In genomic region chr1:205670611-205671430, GRCh38 we compare ENCODE assay signal across 16 cellular contexts. TPM values are rescaled to one million over a fixed set of nuclear protein-coding genes. Genes with fewer than 3 reads are reported as not detected.
DNase-seq lines count a peak whose midpoint lies in the region; ATAC-seq, FAIRE-seq and TF ChIP-seq lines count a peak whose summit lies in the region.
"Had no signal": no experiment of that assay in that cellular context is flagged by ENCODE, and none has a peak within 500 bp of the region (broad histone marks: within the 10 kb centered on the region; RNA-seq: fewer than 3 reads in every experiment).

No MANE protein-coding gene starts in this region.

- H3K9me3 ChIP-seq in HEK293 (ENCODE audit: control insufficient read depth, insufficient read depth, low read depth, low read length) (no peaks in the 10 kb centered on the region), skeletal muscle tissue (ENCODE audit: control insufficient read depth in 3 of 3, low read length in 3 of 3) (no peaks in the 10 kb centered on the region), heart left ventricle (no peaks in the 10 kb centered on the region)
- H3K9me3 ChIP-seq: upper lobe of left lung had no signal

- FAIRE-seq in H54 (lab: Jason Lieb, UNC) = no peak

- TF ChIP-seq POLR2A in heart left ventricle (IDR thresholded peaks at IDR 0.05) (no peak), H54 (IDR thresholded peaks at IDR 0.05; ENCODE audit: low read depth, low read length) (no peak)

- DNase-seq in left kidney (ENCODE audit: low read depth, low spot score) (peak; percentile 69), heart left ventricle (no peak), H54 (ENCODE audit: insufficient read length, low spot score) (no peak)
- DNase-seq: activated CD4-positive, alpha-beta T cell treated with anti-CD3 and anti-CD28 coated beads, Interleukin-2, amount 50 U/mL, for 4 hours; activated naive CD4-positive, alpha-beta T cell treated with anti-CD3 and anti-CD28 coated beads for 36 hours; Calu3; cerebellar nuclear complex; immature natural killer cell; naive thymus-derived CD8-positive, alpha-beta T cell; NCI-H1436; upper lobe of left lung had no signal

- no peak for ATAC-seq in GM19023 (IDR thresholded peaks at IDR 0.05; ENCODE audit: unreplicated experiment)
- ATAC-seq in heart left ventricle = no peak
- ATAC-seq in GM19395 (IDR thresholded peaks at IDR 0.05; ENCODE audit: unreplicated experiment) = no peak
- ATAC-seq: naive thymus-derived CD8-positive, alpha-beta T cell had no signal

- no peaks in the 10 kb centered on the region for H3K4me1 ChIP-seq in HEK293 (ENCODE audit: control insufficient read depth, insufficient read depth, low read length)
- H3K4me1 ChIP-seq in skeletal muscle tissue (ENCODE audit: control insufficient read depth in 3 of 3, insufficient read depth in 3 of 3, low read length in 3 of 3) = peaks cover 3 to 51% (median 35%) of the 10 kb centered on the region in 3 donors
- H3K4me1 ChIP-seq in heart left ventricle = peaks cover 0 to 22% (median under 1%) of the 10 kb centered on the region in 12 donors

- TF ChIP-seq CTCF in HEK293 (tag by site-specific recombination; IDR thresholded peaks at IDR 0.05) = no peak
- no peak for TF ChIP-seq CTCF in VCaP (conservative IDR thresholded peaks at IDR 0.05)
- no peak for TF ChIP-seq CTCF in heart left ventricle (IDR thresholded peaks at IDR 0.05)

- H3K9ac ChIP-seq in skeletal muscle tissue (ENCODE audit: low read depth in 1 of 3, low read length in 3 of 3) = peak overlapping the region in 2 of 3 donors; percentile 32 to 40

- WGBS in heart left ventricle, 4 donors = 85 to 93% (median 90%) methylated on average over 11 to 13 of the region's 13 CpGs

- H3K4me3 ChIP-seq in HEK293 (ENCODE audit: low read depth, low read length) (no peak overlapping the region), skeletal muscle tissue (ENCODE audit: low read length in 3 of 3) (peak overlapping the region in 1 of 3 donors; percentile 14), heart left ventricle (no peak overlapping the region)
- H3K4me3 ChIP-seq: upper lobe of left lung had no signal

- no peak overlapping the region for H3K27ac ChIP-seq in HEK293 (ENCODE audit: extremely low read depth, low read depth, low read length)
- H3K27ac ChIP-seq in VCaP = peak overlapping the region; percentile 88
- peak overlapping the region; percentile 72 for H3K27ac ChIP-seq in skeletal muscle tissue (ENCODE audit: low read depth, low read length)
- H3K27ac ChIP-seq in heart left ventricle = no peak overlapping the region
- H3K27ac ChIP-seq: upper lobe of left lung had no signal

- peaks cover 0 to 8% (median 0%) of the 10 kb centered on the region in 3 donors for H3K27me3 ChIP-seq in skeletal muscle tissue (ENCODE audit: control insufficient read depth in 3 of 3, insufficient read depth in 3 of 3, low read length in 3 of 3)
- no peaks in the 10 kb centered on the region for H3K27me3 ChIP-seq in heart left ventricle
- H3K27me3 ChIP-seq: upper lobe of left lung had no signal

- intact Hi-C loops in heart left ventricle (cut with DNase I) = loop anchor here in 3 of 10 donors (5.0 to 10.0 kb wide), 3 partner anchors 244 to 306 kb away; no protein-coding TSS in a partner anchor

- no peaks in the 10 kb centered on the region for H3K36me3 ChIP-seq in HEK293 (ENCODE audit: control insufficient read depth in 2 of 2, insufficient read depth in 1 of 2, low read length in 2 of 2)
- H3K36me3 ChIP-seq in skeletal muscle tissue (ENCODE audit: control insufficient read depth in 3 of 3, insufficient read depth in 3 of 3, low read length in 3 of 3) = no peaks in the 10 kb centered on the region
- H3K36me3 ChIP-seq in heart left ventricle = no peaks in the 10 kb centered on the region
- H3K36me3 ChIP-seq: upper lobe of left lung had no signal

- CTCF ChIA-PET in HEK293 (lab: Yijun Ruan, JAX) = interaction anchor here (0.6 to 6.0 kb wide), 3 partner anchors 12 to 231 kb away, joined by 3 to 47 read pairs (median 15); no protein-coding TSS in a partner anchor

- POLR2A ChIA-PET in HEK293 (lab: Yijun Ruan, JAX) = interaction anchor here (1.1 kb wide), 1 partner anchor 9 kb away, joined by 3 read pairs; the partner anchor contains the start of gene SLC45A3

TF ChIP-seq in HEK293, 187 proteins besides CTCF, POLR2A, EP300 and RAD21:
- TF ChIP-seq ZEB2 (tag by site-specific recombination; IDR thresholded peaks at IDR 0.05) (no peak), ZBTB49 (tag by site-specific recombination; IDR thresholded peaks at IDR 0.05; ENCODE audit: low read depth) (no peak), SCRT2 (tag by site-specific recombination; IDR thresholded peaks at IDR 0.05) (peak; percentile 74), HOXA7 (CRISPR knock-in tag; IDR thresholded peaks at IDR 0.05; ENCODE audit: borderline replicate concordance) (no peak), ZNF558 (tag by site-specific recombination; IDR thresholded peaks at IDR 0.05) (no peak), GFI1B (tag by site-specific recombination; IDR thresholded peaks at IDR 0.05) (no peak)

RNA-seq across cellular contexts. Expression of gene SLC45A3, which starts 9.5 kb away (rescaled TPM):
- total RNA-seq in skeletal muscle tissue (2.1 TPM), heart left ventricle (1 to 10 TPM; 1.2 to 6.1 (median 2.6) TPM)
- polyA plus RNA-seq in heart left ventricle = 1 to 10 TPM; 2.6 to 3.3 TPM
- polyA plus RNA-seq: immature natural killer cell; naive thymus-derived CD8-positive, alpha-beta T cell had no signal

RNA-seq across cellular contexts. Expression of gene ELK4, which starts 39.0 kb away (rescaled TPM):
- total RNA-seq in skeletal muscle tissue = 13.6 TPM
- total RNA-seq in heart left ventricle = 10 to 100 TPM; 18.5 to 54.9 (median 36.5) TPM
- 10 to 100 TPM in 1 of 2 donors, 1 to 10 TPM in 1; 5.0 to 11.3 TPM for polyA plus RNA-seq in heart left ventricle

Comparison
In these comparisons a context has a peak if more than half of its experiments do, and no peak if none do; other contexts are left out.
1. H3K27ac ChIP-seq: peak in VCaP (single experiment) and skeletal muscle tissue (single experiment); none in HEK293 (single experiment) and heart left ventricle (0 of 12).